10 cellular contexts compared by ENCODE assay signal in genomic region chr3:52023860-52024764, GRCh38. TPM values are rescaled to one million over a fixed set of nuclear protein-coding genes. Genes with fewer than 3 reads are reported as not detected.
A peak's percentile ranks its signal among the peaks of the same experiment; 100 is the strongest.
DNase-seq lines count a peak whose midpoint lies in the region; ATAC-seq and TF ChIP-seq lines count a peak whose summit lies in the region.
"Had no signal": no experiment of that assay in that cellular context is flagged by ENCODE, and none has a peak within 500 bp of the region (broad histone marks: within the 10 kb centered on the region; RNA-seq: fewer than 3 reads in every experiment).

No MANE protein-coding gene starts in this region.

- no peak for DNase-seq in glutamatergic neuron
- no peak for DNase-seq in foreskin fibroblast
- no peak for DNase-seq in activated CD8-positive, alpha-beta memory T cell treated with anti-CD3 and anti-CD28 coated beads, Interleukin-2, amount 50 U/mL, for 48 hours
- DNase-seq in PC-9: no peak
- DNase-seq: mammary epithelial cell, NCI-H524 treated with DMSO at 0.1 percent for 48 hours had no signal

- intact Hi-C loops in PC-9 (cut with micrococcal nuclease; ENCODE audit: unreplicated experiment): no loop called here

- POLR2A ChIA-PET in PC-9 (lab: Charles Lee; ENCODE audit: unreplicated experiment): no interaction called here

- ATAC-seq in GM19452 (IDR thresholded peaks at IDR 0.05; ENCODE audit: unreplicated experiment): peak; percentile 68
- ATAC-seq in HG03460 (IDR thresholded peaks at IDR 0.05; ENCODE audit: unreplicated experiment): peak; percentile 70
- no peak for ATAC-seq in HG02870 (IDR thresholded peaks at IDR 0.05; ENCODE audit: unreplicated experiment)

- BruUV-seq in PC-9 (replicated peaks; lab: Mats Ljungman, UMichigan): no TSS peak

- H3K27me3 Mint-ChIP-seq in glutamatergic neuron (ENCODE audit: unreplicated experiment): peaks cover 26% of the 10 kb centered on the region

- 0 out of 2 replicates have a peak overlapping the region, but pooled peaks have one; percentile 8 for H3K4me3 ChIP-seq in DOHH2 (ENCODE audit: low read length)
- no peak overlapping the region for H3K4me3 ChIP-seq in foreskin fibroblast (ENCODE audit: low read depth in 1 of 2, low read length in 2 of 2)
- no peak overlapping the region for H3K4me3 ChIP-seq in PC-9

- CTCF ChIA-PET in PC-9 (lab: Charles Lee): no interaction called here

- TF ChIP-seq CTCF in DOHH2 (IDR thresholded peaks at IDR 0.05; ENCODE audit: low read depth, low read length, poor library complexity, severe bottlenecking) (no peak), glutamatergic neuron (IDR thresholded peaks at IDR 0.05; ENCODE audit: partially characterized antibody, unreplicated experiment) (no peak), foreskin fibroblast (IDR thresholded peaks at IDR 0.05; ENCODE audit: low read depth, low read length) (no peak), PC-9 (conservative IDR thresholded peaks at IDR 0.05) (no peak)

- H3K36me3 ChIP-seq in DOHH2 (ENCODE audit: control insufficient read depth, low read length) (no peaks in the 10 kb centered on the region), PC-9 (ENCODE audit: low read depth) (no peaks in the 10 kb centered on the region)

- H3K36me3 Mint-ChIP-seq in glutamatergic neuron (ENCODE audit: unreplicated experiment): peaks cover 4% of the 10 kb centered on the region

- H3F3A ChIP-seq in DOHH2 (ENCODE audit: control insufficient read depth, insufficient read depth) (no peaks in the 10 kb centered on the region), PC-9 (ENCODE audit: insufficient read depth, low read depth) (no peaks in the 10 kb centered on the region)

- H3K4me3 Mint-ChIP-seq in glutamatergic neuron (ENCODE audit: unreplicated experiment): peak overlapping the region; percentile 43

- H3K4me2 ChIP-seq in DOHH2 (ENCODE audit: low read length): peak overlapping the region; percentile 37
- no peak overlapping the region for H3K4me2 ChIP-seq in PC-9

- H2AFZ ChIP-seq in PC-9: no peak overlapping the region

- H3K9me2 ChIP-seq in DOHH2 (replicated peaks; ENCODE audit: control insufficient read depth, low read length): no peaks in the 10 kb centered on the region
- H3K9me2 ChIP-seq in PC-9 (ENCODE audit: insufficient read depth): no peaks in the 10 kb centered on the region

- peaks cover 30% of the 10 kb centered on the region for H3K9me3 Mint-ChIP-seq in glutamatergic neuron (ENCODE audit: unreplicated experiment)

- H3K27ac ChIP-seq in DOHH2 (ENCODE audit: low read depth, low read length) (no peak overlapping the region), PC-9 (no peak overlapping the region)

- H3K79me2 ChIP-seq in DOHH2 (ENCODE audit: control insufficient read depth, low read length): no peaks in the 10 kb centered on the region
- H3K79me2 ChIP-seq in PC-9 (ENCODE audit: low read depth): no peaks in the 10 kb centered on the region

- H3K27me3 ChIP-seq in DOHH2 (ENCODE audit: control insufficient read depth, low read length) (no peaks in the 10 kb centered on the region), PC-9 (ENCODE audit: insufficient read depth, low read depth) (no peaks in the 10 kb centered on the region)

- H3K4me1 Mint-ChIP-seq in glutamatergic neuron (ENCODE audit: low read depth, unreplicated experiment): peaks cover 38% of the 10 kb centered on the region

- H3K4me1 ChIP-seq in DOHH2 (ENCODE audit: control insufficient read depth, low read length) (peaks cover 21% of the 10 kb centered on the region), PC-9 (replicated peaks; ENCODE audit: insufficient read depth) (no peaks in the 10 kb centered on the region)

- H4K20me1 ChIP-seq in DOHH2 (ENCODE audit: control insufficient read depth, insufficient read depth, low read depth, low read length) (no peaks in the 10 kb centered on the region), PC-9 (ENCODE audit: insufficient read depth) (no peaks in the 10 kb centered on the region)

- H3K27ac Mint-ChIP-seq in glutamatergic neuron (ENCODE audit: unreplicated experiment): no peak overlapping the region

- H3K9me3 ChIP-seq in DOHH2 (ENCODE audit: control insufficient read depth, insufficient read depth, low read length) (no peaks in the 10 kb centered on the region), PC-9 (ENCODE audit: insufficient read depth, low read depth) (no peaks in the 10 kb centered on the region)

RNA-seq across cellular contexts. Expression of gene RPL29, which starts 28.4 kb away (rescaled TPM):
- total RNA-seq in glutamatergic neuron (ENCODE audit: unreplicated experiment) (588 TPM), PC-9 (2021) (942 and 1,278 TPM in 2 replicates)

RNA-seq across cellular contexts. Expression of gene DUSP7, which starts 32.3 kb away (rescaled TPM):
- 9.5 TPM for total RNA-seq in glutamatergic neuron (ENCODE audit: unreplicated experiment)
- 9.4 and 9.5 TPM in 2 replicates for total RNA-seq in PC-9 (2021)

RNA-seq across cellular contexts. Expression of gene ACY1, which starts 40.8 kb away (rescaled TPM):
- total RNA-seq in glutamatergic neuron (ENCODE audit: unreplicated experiment) (13.2 TPM), PC-9 (2021) (52.2 and 63.3 TPM in 2 replicates)

RNA-seq across cellular contexts. Expression of gene ABHD14A, which starts 49.2 kb away (rescaled TPM):
- total RNA-seq in glutamatergic neuron (ENCODE audit: unreplicated experiment): 12.7 TPM
- total RNA-seq in PC-9 (2021): 7.1 and 9.9 TPM in 2 replicates

RNA-seq across cellular contexts. Expression of gene ABHD14B, which starts 50.3 kb away (rescaled TPM):
- total RNA-seq in glutamatergic neuron (ENCODE audit: unreplicated experiment): 6.7 TPM
- 63.2 and 64.4 TPM in 2 replicates for total RNA-seq in PC-9 (2021)
